Comparison of ENCODE assay signal across 8 cellular contexts in the genomic region with DNA sequence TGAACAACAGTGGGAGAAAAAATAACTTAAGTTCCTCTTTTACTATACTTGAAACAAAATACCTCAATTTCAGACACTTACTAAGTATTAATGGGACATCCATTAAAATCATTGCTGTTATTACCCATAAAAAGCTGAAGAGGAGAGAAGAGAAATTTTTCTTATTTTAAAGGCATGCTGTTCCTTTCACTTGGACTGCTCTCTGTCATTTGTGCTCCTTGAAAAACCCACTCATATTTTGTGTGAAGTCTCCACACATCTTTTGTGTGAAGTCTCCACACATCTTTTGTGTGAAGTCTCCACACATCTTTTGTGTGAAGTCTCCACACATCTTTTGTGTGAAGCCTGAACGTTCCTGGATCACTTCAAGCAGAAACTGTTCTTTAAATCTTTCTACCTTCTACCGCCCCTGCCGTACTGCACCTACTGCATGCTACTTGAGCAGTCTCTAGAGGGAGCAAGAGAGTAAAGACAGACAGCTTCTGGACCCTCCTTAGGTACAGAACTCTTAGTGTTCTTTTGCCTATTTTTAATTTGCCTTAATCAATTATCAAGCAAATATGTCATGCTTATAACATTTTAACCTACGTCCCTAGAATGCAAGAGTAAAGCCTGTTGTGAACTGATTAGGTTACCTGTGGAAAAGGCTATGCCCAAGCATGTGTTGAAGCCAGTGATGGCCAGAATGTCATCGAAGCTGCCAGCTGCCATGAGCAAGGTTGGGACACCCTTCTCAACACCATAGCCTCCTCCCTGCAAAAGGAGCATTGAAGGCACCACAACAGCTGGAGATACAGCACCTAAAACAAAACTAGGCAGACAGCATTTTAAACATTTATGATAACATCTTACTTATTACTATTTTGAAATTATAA. TPM values are rescaled to one million over a fixed set of nuclear protein-coding genes. Genes with fewer than 3 reads are reported as not detected.
DNase-seq lines count a peak whose midpoint lies in the region; ATAC-seq and TF ChIP-seq lines count a peak whose summit lies in the region.

No MANE protein-coding gene starts in this region.

- no peak overlapping the region for H3K4me3 Mint-ChIP-seq in mesothelial cell of epicardium

- H3K4me1 ChIP-seq in DOHH2 (ENCODE audit: control insufficient read depth, low read length) (peaks cover 13% of the 10 kb centered on the region), iPS DF 6.9 (ENCODE audit: control insufficient read depth, insufficient read depth, low read length) (no peaks in the 10 kb centered on the region)

- ATAC-seq in GM19351 (IDR thresholded peaks at IDR 0.05; ENCODE audit: unreplicated experiment) (peak; percentile 98), HG03196 (IDR thresholded peaks at IDR 0.05; ENCODE audit: unreplicated experiment) (peak; percentile 86)

- peaks cover 61% of the 10 kb centered on the region for H3K36me3 ChIP-seq in DOHH2 (ENCODE audit: control insufficient read depth, low read length)
- no peaks in the 10 kb centered on the region for H3K36me3 ChIP-seq in iPS DF 6.9 (ENCODE audit: control insufficient read depth, insufficient read depth, low read length)

- H3K4me2 ChIP-seq in DOHH2 (ENCODE audit: low read length) = peak overlapping the region; percentile 60

- no peaks in the 10 kb centered on the region for H4K20me1 ChIP-seq in DOHH2 (ENCODE audit: control insufficient read depth, insufficient read depth, low read depth, low read length)

- H3K4me3 ChIP-seq in DOHH2 (ENCODE audit: low read length) (no peak overlapping the region), iPS DF 6.9 (ENCODE audit: low read length) (no peak overlapping the region)

- H3K27me3 ChIP-seq in DOHH2 (ENCODE audit: control insufficient read depth, low read length) (no peaks in the 10 kb centered on the region), iPS DF 6.9 (ENCODE audit: control insufficient read depth, insufficient read depth, low read length) (no peaks in the 10 kb centered on the region)

- no peaks in the 10 kb centered on the region for H3K9me3 Mint-ChIP-seq in mesothelial cell of epicardium

- H3K4me1 Mint-ChIP-seq in mesothelial cell of epicardium = peaks cover 2% of the 10 kb centered on the region

- peaks cover 7% of the 10 kb centered on the region for H3K36me3 Mint-ChIP-seq in mesothelial cell of epicardium

- no peaks in the 10 kb centered on the region for H3K9me2 ChIP-seq in DOHH2 (replicated peaks; ENCODE audit: control insufficient read depth, low read length)

- H3K27ac ChIP-seq in DOHH2 (ENCODE audit: low read depth, low read length) (no peak overlapping the region), iPS DF 6.9 (ENCODE audit: low read length) (no peak overlapping the region)

- H3K79me2 ChIP-seq in DOHH2 (ENCODE audit: control insufficient read depth, low read length) = no peaks in the 10 kb centered on the region

- DNase-seq in RKO (ENCODE audit: low spot score) (peak; percentile 57), amniotic stem cell (lab: John Stamatoyannopoulos, UW) (peak; percentile 18), iPS DF 6.9 (ENCODE audit: low read depth, low spot score) (peak; percentile 5), mesothelial cell of epicardium (ENCODE audit: low spot score in 2 of 2, unreplicated experiment in 2 of 2) (no peak)
- peak; percentile 10 to 34 for DNase-seq in stimulated activated CD4-positive, alpha-beta T cell treated with anti-CD3 and anti-CD28 coated beads, Interleukin-2, amount 100 ng/mL, for 24 hours

- H3K9me3 ChIP-seq in DOHH2 (ENCODE audit: control insufficient read depth, insufficient read depth, low read length) (no peaks in the 10 kb centered on the region), iPS DF 6.9 (ENCODE audit: control insufficient read depth, insufficient read depth, low read length) (no peaks in the 10 kb centered on the region)

- peak; percentile 91 for TF ChIP-seq CTCF in DOHH2 (IDR thresholded peaks at IDR 0.05; ENCODE audit: low read depth, low read length, poor library complexity, severe bottlenecking)
- TF ChIP-seq CTCF in mesothelial cell of epicardium (IDR thresholded peaks at IDR 0.05; ENCODE audit: unreplicated experiment) = no peak

- H3K27me3 Mint-ChIP-seq in mesothelial cell of epicardium (ENCODE audit: low read depth) = no peaks in the 10 kb centered on the region

- no CpG with 5 or more reads among the region's 5 CpGs for WGBS in iPS DF 6.9 (ENCODE audit: insufficient coverage, insufficient read length)

- H3K27ac Mint-ChIP-seq in mesothelial cell of epicardium = no peak overlapping the region

- peaks cover 7% of the 10 kb centered on the region; the same call in 1 of the 2 replicates for H3F3A ChIP-seq in DOHH2 (ENCODE audit: control insufficient read depth, insufficient read depth)

RNA-seq across cellular contexts. Expression of a gene that starts 27.1 kb away (rescaled TPM):
- 3.2 to 4.7 TPM (median 4.5 TPM) in 3 replicates for total RNA-seq in mesothelial cell of epicardium

RNA-seq across cellular contexts. Expression of a gene that starts 29.9 kb away (rescaled TPM):
- total RNA-seq in mesothelial cell of epicardium = 12.0 to 13.4 TPM (median 12.1 TPM) in 3 replicates

RNA-seq across cellular contexts. Expression of a gene that starts 53.0 kb away (rescaled TPM):
- 102 to 105 TPM (median 103 TPM) in 3 replicates for total RNA-seq in mesothelial cell of epicardium

Comparison
In these comparisons a context has a peak if more than half of its experiments do, and no peak if none do; other contexts are left out.
1. DNase-seq: peak in RKO (single experiment), amniotic stem cell (single experiment), iPS DF 6.9 (single experiment) and stimulated activated CD4-positive, alpha-beta T cell treated with anti-CD3 and anti-CD28 coated beads, Interleukin-2, amount 100 ng/mL, for 24 hours (2 of 2); none in mesothelial cell of epicardium (0 of 2).